29 cellular contexts compared by ENCODE assay signal in the genomic region with DNA sequence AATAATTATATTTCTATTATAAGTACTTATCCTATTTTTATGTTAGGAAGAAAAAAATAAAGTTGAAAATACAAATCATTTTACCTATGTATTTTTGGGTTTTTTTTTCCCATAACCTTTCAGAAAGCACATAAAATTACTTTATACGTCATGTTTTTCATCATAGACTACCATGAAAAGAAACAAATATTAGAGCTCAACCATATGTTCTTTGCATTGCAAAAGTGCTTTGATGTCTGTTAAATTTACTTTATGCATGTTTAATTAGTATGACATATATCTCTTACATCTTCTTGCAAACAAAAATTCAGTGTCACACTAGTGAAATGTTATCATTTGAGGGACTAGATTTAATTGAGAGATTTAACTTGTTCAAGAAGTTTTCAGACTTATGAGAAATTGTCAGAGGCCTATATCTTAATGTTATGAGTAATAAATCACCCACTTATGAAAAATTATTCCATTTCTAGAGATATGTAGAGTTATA.
"Had no signal": no experiment of that assay in that cellular context is flagged by ENCODE, and none has a peak within 500 bp of the region (broad histone marks: within the 10 kb centered on the region; RNA-seq: fewer than 3 reads in every experiment).

No MANE protein-coding gene starts in this region.

- H3K4me2 ChIP-seq: smooth muscle cell had no signal

- ATAC-seq: naive thymus-derived CD8-positive, alpha-beta T cell; natural killer cell treated with Interleukin-12 subunit alpha and Interleukin-12 subunit beta and Interleukin-15 and Interleukin-18, amount 100 ng/mL, for 72 hours; pancreas; psoas muscle; right cardiac atrium; right lobe of liver; stimulated activated memory B cell treated with anti-CD40 and anti-IgM and Interleukin-4, amounts not matched to agents 10 μg/mL and 1 μg/mL and 100 μg/mL, for 72 hours; stimulated activated naive CD8-positive, alpha-beta T cell treated with anti-CD3 and anti-CD28 coated beads, Interleukin-15, amount 100 ng/mL, for 72 hours; stimulated activated naive CD8-positive, alpha-beta T cell treated with anti-CD3 and anti-CD28 coated beads, Interleukin-15, Interleukin-2, amounts not matched to agents 100 U/mL and 50 U/mL, for 24 hours had no signal

- FAIRE-seq: pancreas, urothelium cell line had no signal

- DNase-seq: naive B cell; naive thymus-derived CD8-positive, alpha-beta T cell; nephron progenitor cell; nucleus accumbens; pancreas; psoas muscle; right cardiac atrium; right lobe of liver; sigmoid colon; spleen; stimulated activated CD4-positive, alpha-beta T cell treated with anti-CD3 and anti-CD28 coated beads, Interleukin-12 subunit alpha, Interleukin-12 subunit beta, amount 100 ng/mL, for 4 hours; stimulated activated CD4-positive, alpha-beta T cell treated with anti-CD3 and anti-CD28 coated beads, Interleukin-1b, Interleukin-23, amount 100 ng/mL, for 48 hours; stimulated activated CD4-positive, alpha-beta T cell treated with anti-CD3 and anti-CD28 coated beads, Interleukin-4, amount 100 ng/mL, for 1 hour; stimulated activated CD4-positive, alpha-beta T cell treated with anti-CD3 and anti-CD28 coated beads, Interleukin-4, amount 100 ng/mL, for 4 hours; stimulated activated CD8-positive, alpha-beta memory T cell treated with anti-CD3 and anti-CD28 coated beads, Interleukin-4, amount 100 ng/mL, for 48 hours; stimulated activated naive CD4-positive, alpha-beta T cell; stimulated activated naive CD8-positive, alpha-beta T cell treated with anti-CD3 and anti-CD28 coated beads, Interleukin-15, amount 100 ng/mL, for 72 hours; stimulated activated naive CD8-positive, alpha-beta T cell treated with anti-CD3 and anti-CD28 coated beads, Interleukin-15, Interleukin-2, amounts not matched to agents 100 U/mL and 50 U/mL, for 24 hours; thyroid gland; trophoblast cell; upper lobe of left lung had no signal

- H3K4me1 ChIP-seq: pancreas, psoas muscle, right lobe of liver, sigmoid colon, thyroid gland, tibial nerve, upper lobe of left lung, vagina had no signal

- H3K27ac ChIP-seq: neutrophil, pancreas, psoas muscle, right lobe of liver, sigmoid colon, spleen, thoracic aorta, thyroid gland, tibial nerve, upper lobe of left lung, vagina had no signal

- H3K27me3 ChIP-seq: neutrophil, pancreas, right lobe of liver, sigmoid colon, spleen, thyroid gland, tibial nerve, upper lobe of left lung, vagina had no signal

- H3K36me3 ChIP-seq: pancreas, right lobe of liver, sigmoid colon, spleen, thoracic aorta, thyroid gland, tibial nerve, upper lobe of left lung, vagina had no signal

- H3K9me3 ChIP-seq: neutrophil, pancreas, psoas muscle, right lobe of liver, sigmoid colon, spleen, thoracic aorta, thyroid gland, tibial nerve, upper lobe of left lung, vagina had no signal

- H3K4me3 ChIP-seq: pancreas, psoas muscle, right lobe of liver, sigmoid colon, smooth muscle cell, spleen, thoracic aorta, thyroid gland, tibial nerve, upper lobe of left lung, vagina had no signal
